Comparison of ENCODE assay signal across 11 cellular contexts in genomic region chr6:105432797-105433196, GRCh38. TPM values are rescaled to one million over a fixed set of nuclear protein-coding genes. Genes with fewer than 3 reads are reported as not detected.
DNase-seq lines count a peak whose midpoint lies in the region; ATAC-seq, FAIRE-seq and TF ChIP-seq lines count a peak whose summit lies in the region.
"Had no signal": no experiment of that assay in that cellular context is flagged by ENCODE, and none has a peak within 500 bp of the region (broad histone marks: within the 10 kb centered on the region; RNA-seq: fewer than 3 reads in every experiment).

No MANE protein-coding gene starts in this region.

- no peak overlapping the region for H3K4me2 ChIP-seq in OCI-LY7 (ENCODE audit: low read length)

- DNase-seq in A673 (ENCODE audit: low spot score) (peak; percentile 74), foreskin keratinocyte (peak; percentile 76 to 89), DMS79 (lab: John Stamatoyannopoulos, UW) (no peak), activated gamma-delta T cell treated with Interleukin-2 at 50 U/mL for 16 hours (no peak), OCI-LY7 (ENCODE audit: low spot score) (no peak), left ventricle myocardium superior (no peak)
- DNase-seq: H7 had no signal

- CTCF ChIA-PET in A673 (lab: Charles Lee) (no interaction called here), HEK293 (lab: Yijun Ruan, JAX) (interaction anchor here (0.7 to 6.0 kb wide), 24 partner anchors 9 to 1134 kb away, joined by 3 to 45 read pairs (median 6); partner anchors contain the start of gene PREP), OCI-LY7 (lab: Charles Lee; ENCODE audit: unreplicated experiment) (no interaction called here)

- H3K36me3 ChIP-seq in A673 (ENCODE audit: insufficient read depth, low read length, poor library complexity, severe bottlenecking) = no peaks in the 10 kb centered on the region
- no peaks in the 10 kb centered on the region for H3K36me3 ChIP-seq in HEK293 (ENCODE audit: control insufficient read depth in 2 of 2, insufficient read depth in 1 of 2, low read length in 2 of 2)
- H3K36me3 ChIP-seq in OCI-LY7 (ENCODE audit: insufficient read depth, low read length) = no peaks in the 10 kb centered on the region
- H3K36me3 ChIP-seq: neutrophil had no signal

- no TSS peak for BruUV-seq in A673 (replicated peaks; lab: Mats Ljungman, UMichigan)
- BruUV-seq in OCI-LY7 (replicated peaks; lab: Mats Ljungman, UMichigan) = no TSS peak

- TF ChIP-seq CTCF in A673 (conservative IDR thresholded peaks at IDR 0.05; ENCODE audit: low read depth, low read length) = no peak
- TF ChIP-seq CTCF in HEK293 (tag by site-specific recombination; IDR thresholded peaks at IDR 0.05) = no peak
- no peak for TF ChIP-seq CTCF in foreskin keratinocyte (conservative IDR thresholded peaks at IDR 0.05)
- TF ChIP-seq CTCF in OCI-LY7 (conservative IDR thresholded peaks at IDR 0.05; ENCODE audit: low read length) = no peak

- H3K4me1 ChIP-seq in A673 (ENCODE audit: insufficient read depth, low read length, poor library complexity, severe bottlenecking) = peaks cover 13% of the 10 kb centered on the region
- no peaks in the 10 kb centered on the region for H3K4me1 ChIP-seq in HEK293 (ENCODE audit: control insufficient read depth, insufficient read depth, low read length)
- peaks cover 24% of the 10 kb centered on the region for H3K4me1 ChIP-seq in foreskin keratinocyte
- H3K4me1 ChIP-seq in OCI-LY7 (ENCODE audit: insufficient read depth, low read length, poor library complexity, severe bottlenecking) = no peaks in the 10 kb centered on the region

- peak; percentile 38 for FAIRE-seq in TTC549 (lab: Jason Lieb, UNC)

- H3K27ac ChIP-seq in A673 (ENCODE audit: low read depth, low read length, poor library complexity, severe bottlenecking) (no peak overlapping the region), HEK293 (ENCODE audit: extremely low read depth, low read depth, low read length) (no peak overlapping the region), foreskin keratinocyte (peak overlapping the region; percentile 10), OCI-LY7 (ENCODE audit: low read depth, low read length, poor library complexity, severe bottlenecking) (no peak overlapping the region)
- H3K27ac ChIP-seq: HL-60, neutrophil had no signal

- no peaks in the 10 kb centered on the region for H3K9me3 ChIP-seq in A673 (ENCODE audit: low read depth, low read length, poor library complexity, severe bottlenecking)
- no peaks in the 10 kb centered on the region for H3K9me3 ChIP-seq in HEK293 (ENCODE audit: control insufficient read depth, insufficient read depth, low read depth, low read length)
- H3K9me3 ChIP-seq in OCI-LY7 (ENCODE audit: low read length) = no peaks in the 10 kb centered on the region
- H3K9me3 ChIP-seq: neutrophil had no signal

- POLR2A ChIA-PET in A673 (lab: Charles Lee; ENCODE audit: low non-redundant PET) (no interaction called here), HEK293 (lab: Yijun Ruan, JAX) (no interaction called here), OCI-LY7 (lab: Charles Lee) (interaction anchor here (0.6 kb wide), 2 partner anchors 10 to 347 kb away, joined by 3 read pairs; no protein-coding TSS in a partner anchor)

- no peaks in the 10 kb centered on the region for H3K9me2 ChIP-seq in OCI-LY7 (ENCODE audit: insufficient read depth, low read length)

- no peaks in the 10 kb centered on the region for H3K79me2 ChIP-seq in OCI-LY7 (ENCODE audit: insufficient read depth, low read depth, low read length)

- H4K20me1 ChIP-seq in OCI-LY7 (ENCODE audit: insufficient read depth, low read length) = no peaks in the 10 kb centered on the region

- H3K27me3 ChIP-seq in A673 (replicated peaks; ENCODE audit: insufficient read depth, low read depth, low read length, poor library complexity) (no peaks in the 10 kb centered on the region), foreskin keratinocyte (no peaks in the 10 kb centered on the region)

- ATAC-seq in foreskin keratinocyte (peak; percentile 44), left ventricle myocardium superior (no peak)

- H3K4me3 ChIP-seq in A673 (ENCODE audit: low read depth, low read length, poor library complexity, severe bottlenecking) = no peak overlapping the region
- H3K4me3 ChIP-seq in HEK293 (ENCODE audit: low read depth, low read length) = no peak overlapping the region
- no peak overlapping the region for H3K4me3 ChIP-seq in OCI-LY7 (ENCODE audit: low read depth, low read length, poor library complexity, severe bottlenecking)

- no peak overlapping the region for H2AFZ ChIP-seq in OCI-LY7 (ENCODE audit: low read length)

- intact Hi-C loops in A673 (cut with micrococcal nuclease; ENCODE audit: unreplicated experiment) (loop anchor here (5.0 to 10.0 kb wide), 3 partner anchors 300 to 872 kb away; no protein-coding TSS in a partner anchor), OCI-LY7 (cut with micrococcal nuclease; ENCODE audit: unreplicated experiment) (loop anchor here (5.0 kb wide), 1 partner anchor 870 kb away; no protein-coding TSS in a partner anchor), left ventricle myocardium superior (cut with micrococcal nuclease) (loop anchor here (5.0 to 10.0 kb wide), 3 partner anchors 790 to 1132 kb away; no protein-coding TSS in a partner anchor)

TF ChIP-seq in HEK293, 187 proteins besides CTCF, POLR2A, EP300 and RAD21:
- TF ChIP-seq ZNF146 (tag by site-specific recombination; IDR thresholded peaks at IDR 0.05) = no peak
- TF ChIP-seq HOXD13 (CRISPR knock-in tag; IDR thresholded peaks at IDR 0.05; ENCODE audit: borderline replicate concordance) = peak; percentile 48; the same call in 1 of the 2 replicates
- TF ChIP-seq, protein P1, sequence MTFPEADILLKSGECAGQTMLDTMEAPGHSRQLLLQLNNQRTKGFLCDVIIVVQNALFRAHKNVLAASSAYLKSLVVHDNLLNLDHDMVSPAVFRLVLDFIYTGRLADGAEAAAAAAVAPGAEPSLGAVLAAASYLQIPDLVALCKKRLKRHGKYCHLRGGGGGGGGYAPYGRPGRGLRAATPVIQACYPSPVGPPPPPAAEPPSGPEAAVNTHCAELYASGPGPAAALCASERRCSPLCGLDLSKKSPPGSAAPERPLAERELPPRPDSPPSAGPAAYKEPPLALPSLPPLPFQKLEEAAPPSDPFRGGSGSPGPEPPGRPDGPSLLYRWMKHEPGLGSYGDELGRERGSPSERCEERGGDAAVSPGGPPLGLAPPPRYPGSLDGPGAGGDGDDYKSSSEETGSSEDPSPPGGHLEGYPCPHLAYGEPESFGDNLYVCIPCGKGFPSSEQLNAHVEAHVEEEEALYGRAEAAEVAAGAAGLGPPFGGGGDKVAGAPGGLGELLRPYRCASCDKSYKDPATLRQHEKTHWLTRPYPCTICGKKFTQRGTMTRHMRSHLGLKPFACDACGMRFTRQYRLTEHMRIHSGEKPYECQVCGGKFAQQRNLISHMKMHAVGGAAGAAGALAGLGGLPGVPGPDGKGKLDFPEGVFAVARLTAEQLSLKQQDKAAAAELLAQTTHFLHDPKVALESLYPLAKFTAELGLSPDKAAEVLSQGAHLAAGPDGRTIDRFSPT (tag by site-specific recombination; IDR thresholded peaks at IDR 0.05) = 0 out of 2 replicates have a peak, but pooled peaks have one; percentile 25

RNA-seq across cellular contexts. Expression of gene PREP, which starts 29.9 kb away (rescaled TPM):
- 34.1 and 35.5 TPM in 2 replicates for total RNA-seq in A673 (2021)
- total RNA-seq in foreskin keratinocyte = 51.5 and 61.2 TPM in 2 replicates
- 43.2 and 52.7 TPM in 2 replicates for polyA plus RNA-seq in foreskin keratinocyte
- 10.4 and 12.0 TPM in 2 replicates for total RNA-seq in OCI-LY7 (2014; rRNA removed; shearing (Covaris generic))
- total RNA-seq in OCI-LY7 (2022) = 27.0 and 28.8 TPM in 2 replicates
- total RNA-seq in left ventricle myocardium superior = 31.6 TPM

Comparison
In these comparisons a context has a peak if more than half of its experiments do, and no peak if none do; other contexts are left out.
1. DNase-seq: peak in A673 (single experiment) and foreskin keratinocyte (2 of 2); none in DMS79 (single experiment), activated gamma-delta T cell treated with Interleukin-2 at 50 U/mL for 16 hours (single experiment), OCI-LY7 (single experiment) and left ventricle myocardium superior (single experiment).